8 cellular contexts compared by ENCODE assay signal in the genomic region with DNA sequence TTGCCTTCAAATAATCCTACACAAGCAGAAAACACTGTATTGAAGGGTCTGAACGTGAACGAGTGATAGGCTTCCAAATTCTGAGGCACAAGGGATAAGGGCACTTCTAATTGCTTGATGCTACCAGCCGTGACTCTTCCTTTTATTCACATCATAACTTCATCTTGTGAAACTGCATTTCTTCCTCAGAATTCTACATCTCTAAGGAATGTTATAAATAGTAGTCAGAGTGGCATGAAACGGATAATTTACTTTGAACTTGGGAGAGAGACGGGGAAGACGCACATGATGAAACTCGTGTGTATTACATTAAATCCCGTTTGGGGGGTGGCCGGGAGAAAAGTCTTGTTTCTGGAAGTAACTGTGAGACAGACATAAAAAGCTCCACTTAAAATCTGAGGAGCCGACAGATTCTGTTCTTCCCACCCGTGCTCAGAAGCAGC. TPM values are rescaled to one million over a fixed set of nuclear protein-coding genes. Genes with fewer than 3 reads are reported as not detected.
DNase-seq lines count a peak whose midpoint lies in the region; ATAC-seq lines count a peak whose summit lies in the region.

No MANE protein-coding gene starts in this region.

- peaks cover 5% of the 10 kb centered on the region for H3K36me3 ChIP-seq in CD8-positive, alpha-beta memory T cell (ENCODE audit: insufficient read depth, low read length)
- peaks cover 40% of the 10 kb centered on the region for H3K36me3 ChIP-seq in HUES6 (ENCODE audit: control insufficient read depth, insufficient read depth, low read length)
- peaks cover 15% of the 10 kb centered on the region in 2 donors for H3K36me3 ChIP-seq in stomach smooth muscle (ENCODE audit: control insufficient read depth in 2 of 2, insufficient read depth in 2 of 2, low read length in 2 of 2)

- ATAC-seq in GM21526 (IDR thresholded peaks at IDR 0.05; ENCODE audit: low FRiP score, unreplicated experiment) (no peak), GM18519 (IDR thresholded peaks at IDR 0.05; ENCODE audit: low FRiP score, unreplicated experiment) (no peak)

- DNase-seq in CD8-positive, alpha-beta memory T cell = peak in 1 of 5 donors; percentile 2
- no peak for DNase-seq in iPS-NIHi7 (ENCODE audit: extremely low spot score)

- WGBS in adipose tissue, 3 donors = 3% methylated on average over 11 of the region's 11 CpGs

- H3K9ac ChIP-seq in HUES6 (ENCODE audit: low read length) (peak overlapping the region; percentile 94), stomach smooth muscle (ENCODE audit: low read length in 2 of 2) (peak overlapping the region; percentile 84 to 88)

- H3K27me3 ChIP-seq in CD8-positive, alpha-beta memory T cell (ENCODE audit: insufficient read depth, low read length, poor library complexity, severe bottlenecking) = no peaks in the 10 kb centered on the region
- H3K27me3 ChIP-seq in HUES6 (ENCODE audit: control insufficient read depth, insufficient read depth, low read length) (no peaks in the 10 kb centered on the region), stomach smooth muscle (ENCODE audit: control insufficient read depth in 1 of 2, insufficient read depth in 2 of 2, low read length in 2 of 2) (no peaks in the 10 kb centered on the region)

- H3K27ac ChIP-seq in CD8-positive, alpha-beta memory T cell (ENCODE audit: low read depth, low read length) = peak overlapping the region; percentile 82
- H3K27ac ChIP-seq in HUES6 (ENCODE audit: low read depth, low read length) = peak overlapping the region; percentile 84; the same call in 1 of the 2 replicates
- peak overlapping the region; percentile 10 for H3K27ac ChIP-seq in adipose tissue (ENCODE audit: low read depth, low read length)
- H3K27ac ChIP-seq in stomach smooth muscle (ENCODE audit: low read length) = peak overlapping the region; percentile 70

- H3K27me3 Mint-ChIP-seq in CD8-positive, alpha-beta memory T cell = peaks cover 0 to 13% of the 10 kb centered on the region in 2 donors

- H3K27ac Mint-ChIP-seq in CD8-positive, alpha-beta memory T cell = peak overlapping the region; percentile 64 to 98 (median 94)

- CTCF ChIA-PET in CD8-positive, alpha-beta memory T cell (lab: Charles Lee) = interaction anchor here (1.1 to 2.6 kb wide), 3 partner anchors 10 to 452 kb away, joined by 3 to 22 read pairs (median 4); no protein-coding TSS in a partner anchor

- POLR2A ChIA-PET in CD8-positive, alpha-beta memory T cell (lab: Charles Lee) = interaction anchor here (0.7 to 1.2 kb wide), 3 partner anchors 477 to 685 kb away, joined by 3 read pairs; a partner anchor contains a TSS

- peaks cover 60 to 67% (median 66%) of the 10 kb centered on the region in 3 donors for H3K4me1 Mint-ChIP-seq in CD8-positive, alpha-beta memory T cell

- no peaks in the 10 kb centered on the region for H3K9me3 Mint-ChIP-seq in CD8-positive, alpha-beta memory T cell

- no peaks in the 10 kb centered on the region for H3K9me3 ChIP-seq in CD8-positive, alpha-beta memory T cell (ENCODE audit: low read length)
- H3K9me3 ChIP-seq in HUES6 (ENCODE audit: control insufficient read depth, insufficient read depth, low read depth, low read length) (peaks cover 4% of the 10 kb centered on the region; the same call in 1 of the 2 replicates), iPS-18c (ENCODE audit: control insufficient read depth, insufficient read depth, low read length) (no peaks in the 10 kb centered on the region), stomach smooth muscle (ENCODE audit: control insufficient read depth in 2 of 2, low read length in 2 of 2) (no peaks in the 10 kb centered on the region)

- H3K4me1 ChIP-seq in CD8-positive, alpha-beta memory T cell (ENCODE audit: insufficient read depth, low read length) = peaks cover 41% of the 10 kb centered on the region
- no peaks in the 10 kb centered on the region for H3K4me1 ChIP-seq in HUES6 (ENCODE audit: control insufficient read depth, insufficient read depth, low read length)
- H3K4me1 ChIP-seq in stomach smooth muscle (ENCODE audit: control insufficient read depth, insufficient read depth, low read length) = peaks cover 3% of the 10 kb centered on the region

- peak overlapping the region; percentile 88 to 98 (median 94) for H3K4me3 Mint-ChIP-seq in CD8-positive, alpha-beta memory T cell

- peaks cover 5 to 45% (median 21%) of the 10 kb centered on the region in 3 donors for H3K36me3 Mint-ChIP-seq in CD8-positive, alpha-beta memory T cell

- H3K4me3 ChIP-seq in CD8-positive, alpha-beta memory T cell (ENCODE audit: low read length) = peak overlapping the region; percentile 62
- peak overlapping the region; percentile 79 for H3K4me3 ChIP-seq in HUES6 (ENCODE audit: low read depth, low read length)
- H3K4me3 ChIP-seq in iPS-18c (ENCODE audit: insufficient read depth, low read depth, low read length) = peak overlapping the region; percentile 86
- H3K4me3 ChIP-seq in stomach smooth muscle (ENCODE audit: low read length in 2 of 2) = peak overlapping the region; percentile 78 to 80

RNA-seq across cellular contexts. Expression of a gene that starts 0.8 kb away (rescaled TPM):
- total RNA-seq in CD8-positive, alpha-beta memory T cell = 100 to 1,000 TPM in 1 of 2 experiments, 10 to 100 TPM in 1; 99.9 to 105 TPM
- polyA plus RNA-seq in CD8-positive, alpha-beta memory T cell = 108 TPM
- 100 to 1,000 TPM in 1 of 3 donors, 10 to 100 TPM in 2; 35.5 to 106 (median 79.6) TPM for polyA plus RNA-seq in adipose tissue

Comparison
In these comparisons a context has a peak if more than half of its experiments do, and no peak if none do; other contexts are left out.
1. H3K27ac ChIP-seq: peak in every context shown above with its lines; median percentile 84 in HUES6; 82 in CD8-positive, alpha-beta memory T cell; 70 in stomach smooth muscle; 10 in adipose tissue.